ENCODE assay signal across 9 cellular contexts in the genomic region with DNA sequence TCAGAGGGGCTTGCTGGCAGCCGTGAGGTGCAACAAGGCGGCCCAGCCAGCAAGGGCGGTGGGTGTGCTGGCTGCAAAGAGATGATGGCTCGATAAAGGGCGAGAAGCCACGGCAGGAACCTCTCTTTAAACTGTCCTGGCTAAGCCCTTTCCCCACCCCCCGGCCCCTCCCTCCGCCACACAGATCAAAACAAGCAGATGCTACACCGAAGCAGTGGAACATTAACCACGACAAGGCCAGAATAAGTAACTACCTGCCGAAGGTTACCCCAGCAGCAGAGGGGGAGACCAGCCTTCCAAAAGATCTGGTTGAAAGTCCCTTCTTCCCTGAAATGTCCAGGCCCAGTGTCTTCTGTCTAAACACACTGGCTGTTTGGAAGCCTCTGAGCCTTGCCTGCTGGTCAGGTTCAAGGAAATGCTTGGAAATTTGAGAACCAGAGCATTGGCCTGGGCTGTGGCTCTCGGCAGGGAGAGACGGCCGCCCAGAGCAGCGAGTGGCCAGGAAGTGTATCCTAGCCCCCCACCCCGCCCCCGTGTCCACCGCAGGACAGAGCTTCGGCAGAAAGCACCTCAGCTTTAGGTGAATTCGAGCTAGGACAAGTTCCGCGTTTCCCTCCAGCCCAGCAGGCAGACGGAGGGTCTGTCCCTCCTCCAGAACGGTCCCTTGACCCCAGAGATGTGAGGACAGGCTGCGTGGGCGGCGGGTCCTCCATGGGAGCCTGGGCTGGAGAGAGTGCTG. TPM values are rescaled to one million over a fixed set of nuclear protein-coding genes. Genes with fewer than 3 reads are reported as not detected.
A peak's percentile ranks its signal among the peaks of the same experiment; 100 is the strongest.
DNase-seq lines count a peak whose midpoint lies in the region; ATAC-seq and TF ChIP-seq lines count a peak whose summit lies in the region.
"Had no signal": no experiment of that assay in that cellular context is flagged by ENCODE, and none has a peak within 500 bp of the region (broad histone marks: within the 10 kb centered on the region; RNA-seq: fewer than 3 reads in every experiment).

No MANE protein-coding gene starts in this region.

- CTCF ChIA-PET in activated naive CD4-positive, alpha-beta T cell treated with anti-CD3 and anti-CD28 coated beads for 36 hours (lab: Charles Lee), result no interaction called here

- H3K27ac ChIP-seq in lung (ENCODE audit: low read depth in 1 of 2, low read length in 1 of 2), result no peak overlapping the region

- peaks cover 3 to 27% of the 10 kb centered on the region in 2 donors for H3K4me1 ChIP-seq in lung (ENCODE audit: control insufficient read depth in 2 of 2, insufficient read depth in 2 of 2, low read length in 2 of 2)

- H3K4me3 ChIP-seq in lung, result peak overlapping the region; percentile 61

- no peaks in the 10 kb centered on the region for H3K36me3 Mint-ChIP-seq in activated naive CD4-positive, alpha-beta T cell treated with anti-CD3 and anti-CD28 coated beads for 36 hours (ENCODE audit: low read depth)
- H3K36me3 Mint-ChIP-seq in activated naive CD4-positive, alpha-beta T cell treated with anti-CD3 and anti-CD28 coated beads, Interleukin-2, amount 50 U/mL, for 72 hours, result no peaks in the 10 kb centered on the region
- peaks cover 32% of the 10 kb centered on the region for H3K36me3 Mint-ChIP-seq in chondrocyte (ENCODE audit: low read depth)
- peaks cover 18% of the 10 kb centered on the region for H3K36me3 Mint-ChIP-seq in type B pancreatic cell

- no peaks in the 10 kb centered on the region for H3K9me3 ChIP-seq in lung (ENCODE audit: control insufficient read depth in 2 of 2, insufficient read depth in 1 of 2, low read length in 1 of 2)

- H3K36me3 ChIP-seq in lung (ENCODE audit: control insufficient read depth in 2 of 2, insufficient read depth in 2 of 2, low read length in 2 of 2), result peaks cover 0 to 38% of the 10 kb centered on the region in 2 donors

- H3K4me3 Mint-ChIP-seq in activated naive CD4-positive, alpha-beta T cell treated with anti-CD3 and anti-CD28 coated beads for 36 hours, result peak overlapping the region; percentile 5
- H3K4me3 Mint-ChIP-seq in chondrocyte (ENCODE audit: unreplicated experiment), result peak overlapping the region; percentile 85
- H3K4me3 Mint-ChIP-seq in type B pancreatic cell, result peak overlapping the region; percentile 85

- intact Hi-C loops in activated naive CD4-positive, alpha-beta T cell treated with anti-CD3 and anti-CD28 coated beads for 36 hours (cut with micrococcal nuclease), result no loop called here

- peaks cover 44% of the 10 kb centered on the region for H3K27me3 Mint-ChIP-seq in activated naive CD4-positive, alpha-beta T cell treated with anti-CD3 and anti-CD28 coated beads for 36 hours (ENCODE audit: low read depth)
- no peaks in the 10 kb centered on the region for H3K27me3 Mint-ChIP-seq in chondrocyte (ENCODE audit: low read depth)
- peaks cover 21% of the 10 kb centered on the region for H3K27me3 Mint-ChIP-seq in type B pancreatic cell

- WGBS in lung, 2 donors, result 68 to 77% methylated on average over 24 to 27 of the region's 27 CpGs

- no peak for TF ChIP-seq CTCF in chondrocyte (IDR thresholded peaks at IDR 0.05)
- TF ChIP-seq CTCF in lung (IDR thresholded peaks at IDR 0.05; ENCODE audit: control extremely low read depth, extremely low read depth), result no peak
- TF ChIP-seq CTCF in type B pancreatic cell (conservative IDR thresholded peaks at IDR 0.05), result no peak

- no peaks in the 10 kb centered on the region for H3K9me3 Mint-ChIP-seq in activated naive CD4-positive, alpha-beta T cell treated with anti-CD3 and anti-CD28 coated beads for 36 hours
- H3K9me3 Mint-ChIP-seq in activated naive CD4-positive, alpha-beta T cell treated with anti-CD3 and anti-CD28 coated beads, Interleukin-2, amount 50 U/mL, for 72 hours, result no peaks in the 10 kb centered on the region
- H3K9me3 Mint-ChIP-seq in chondrocyte (ENCODE audit: low read depth), result no peaks in the 10 kb centered on the region
- H3K9me3 Mint-ChIP-seq in type B pancreatic cell, result no peaks in the 10 kb centered on the region

- no peak for DNase-seq in activated naive CD4-positive, alpha-beta T cell treated with anti-CD3 and anti-CD28 coated beads for 36 hours
- DNase-seq in activated naive CD4-positive, alpha-beta T cell treated with anti-CD3 and anti-CD28 coated beads, Interleukin-2, amount 50 U/mL, for 72 hours (ENCODE audit: low spot score in 2 of 2), result no peak
- DNase-seq in chondrocyte (ENCODE audit: low spot score), result no peak
- DNase-seq in lung (ENCODE audit: low spot score), result no peak
- no peak for DNase-seq in type B pancreatic cell (ENCODE audit: extremely low spot score, unreplicated experiment)
- DNase-seq in NOMO-1 treated with DMSO at 0.1 percent for 48 hours (lab: John Stamatoyannopoulos, UW; ENCODE audit: unreplicated experiment), result no peak
- DNase-seq in GM19238 (ENCODE audit: insufficient read length, low spot score), result no peak
- DNase-seq: hippocampal formation had no signal

- ATAC-seq in activated naive CD4-positive, alpha-beta T cell treated with anti-CD3 and anti-CD28 coated beads, Interleukin-2, amount 50 U/mL, for 72 hours, result no peak
- ATAC-seq in lung (ENCODE audit: insufficient read depth, low FRiP score) (no peak), GM19397 (IDR thresholded peaks at IDR 0.05; ENCODE audit: unreplicated experiment) (no peak)

- H3K27me3 ChIP-seq in lung (ENCODE audit: control insufficient read depth, insufficient read depth), result no peaks in the 10 kb centered on the region

- H3K4me1 Mint-ChIP-seq in activated naive CD4-positive, alpha-beta T cell treated with anti-CD3 and anti-CD28 coated beads for 36 hours (ENCODE audit: low read depth), result peaks cover 3% of the 10 kb centered on the region
- H3K4me1 Mint-ChIP-seq in chondrocyte (ENCODE audit: low read depth), result peaks cover 36% of the 10 kb centered on the region
- H3K4me1 Mint-ChIP-seq in type B pancreatic cell (ENCODE audit: unreplicated experiment), result peaks cover 40% of the 10 kb centered on the region

- H3K27ac Mint-ChIP-seq in activated naive CD4-positive, alpha-beta T cell treated with anti-CD3 and anti-CD28 coated beads for 36 hours, result no peak overlapping the region
- no peak overlapping the region for H3K27ac Mint-ChIP-seq in activated naive CD4-positive, alpha-beta T cell treated with anti-CD3 and anti-CD28 coated beads, Interleukin-2, amount 50 U/mL, for 72 hours
- H3K27ac Mint-ChIP-seq in chondrocyte (ENCODE audit: unreplicated experiment) (peak overlapping the region; percentile 3), type B pancreatic cell (peak overlapping the region; percentile 17)

RNA-seq across cellular contexts. Expression of gene FAM20C, which starts 2.1 kb away (rescaled TPM):
- under 1 TPM; 0.26 to 0.91 TPM for total RNA-seq in activated naive CD4-positive, alpha-beta T cell treated with anti-CD3 and anti-CD28 coated beads for 36 hours
- under 1 TPM in 1 of 2 donors, not detected in 1; 0.53 TPM for total RNA-seq in activated naive CD4-positive, alpha-beta T cell treated with anti-CD3 and anti-CD28 coated beads, Interleukin-2, amount 50 U/mL, for 72 hours
- 34.4 to 58.1 TPM (median 35.0 TPM) in 3 replicates for total RNA-seq in chondrocyte
- total RNA-seq in lung, result 10 to 100 TPM; 17.3 to 86.9 TPM
- 10 to 100 TPM; 23.9 to 68.0 TPM for polyA plus RNA-seq in lung
- 17.4 and 18.1 TPM in 2 replicates for total RNA-seq in type B pancreatic cell (ENCODE audit: low replicate concordance)

Comparison
In these comparisons a context has a peak if more than half of its experiments do, and no peak if none do; other contexts are left out.
1. H3K27ac Mint-ChIP-seq: peak in chondrocyte (single experiment) and type B pancreatic cell (single experiment); none in activated naive CD4-positive, alpha-beta T cell treated with anti-CD3 and anti-CD28 coated beads for 36 hours (single experiment) and activated naive CD4-positive, alpha-beta T cell treated with anti-CD3 and anti-CD28 coated beads, Interleukin-2, amount 50 U/mL, for 72 hours (0 of 2).
2. H3K4me3 Mint-ChIP-seq: peak in every context shown above with its lines; median percentile 85 in chondrocyte; 85 in type B pancreatic cell; 5 in activated naive CD4-positive, alpha-beta T cell treated with anti-CD3 and anti-CD28 coated beads for 36 hours.